Comparison of ENCODE assay signal across 23 cellular contexts in genomic region chr10:8454357-8454756, GRCh38.
"Had no signal": no experiment of that assay in that cellular context is flagged by ENCODE, and none has a peak within 500 bp of the region (broad histone marks: within the 10 kb centered on the region; RNA-seq: fewer than 3 reads in every experiment).

No MANE protein-coding gene starts in this region.

- H3K4me1 ChIP-seq: body of pancreas, left ventricle myocardium inferior, right lobe of liver had no signal

- H3K27ac Mint-ChIP-seq: activated CD4-positive, alpha-beta memory T cell treated with anti-CD3 and anti-CD28 coated beads for 36 hours; activated naive CD8-positive, alpha-beta T cell; activated T-cell treated with anti-CD3 and anti-CD28 coated beads, Interleukin-2, amount 50 U/mL, for 24 hours; type B pancreatic cell had no signal

- H3K27me3 ChIP-seq: body of pancreas, right lobe of liver had no signal

- H3K4me3 Mint-ChIP-seq: activated CD4-positive, alpha-beta memory T cell treated with anti-CD3 and anti-CD28 coated beads for 36 hours; activated CD4-positive, alpha-beta T cell treated with anti-CD3 and anti-CD28 coated beads, Interleukin-2, amount 10 ng/mL, durations not matched to agents 24 days and 14 days; activated naive CD8-positive, alpha-beta T cell; activated T-cell treated with anti-CD3 and anti-CD28 coated beads, Interleukin-2, amount 50 U/mL, for 24 hours; natural killer cell treated with Interleukin-12 subunit alpha and Interleukin-12 subunit beta and Interleukin-15 and Interleukin-18, amount 100 ng/mL, for 72 hours; type B pancreatic cell had no signal

- H3K9me3 Mint-ChIP-seq: natural killer cell treated with Interleukin-12 subunit alpha and Interleukin-12 subunit beta and Interleukin-15 and Interleukin-18, amount 100 ng/mL, for 72 hours; type B pancreatic cell had no signal

- H3K9me3 ChIP-seq: right lobe of liver, thoracic aorta had no signal

- ATAC-seq: body of pancreas; mucosa of descending colon; natural killer cell treated with Interleukin-12 subunit alpha and Interleukin-12 subunit beta and Interleukin-15 and Interleukin-18, amount 100 ng/mL, for 72 hours; right lobe of liver; stimulated activated naive CD8-positive, alpha-beta T cell treated with anti-CD3 and anti-CD28 coated beads, Interleukin-15, Interleukin-2, amounts not matched to agents 100 U/mL and 50 U/mL, for 24 hours had no signal

- DNase-seq: activated CD4-positive, alpha-beta memory T cell treated with anti-CD3 and anti-CD28 coated beads for 36 hours; activated CD4-positive, alpha-beta T cell treated with anti-CD3 and anti-CD28 coated beads, Interleukin-2, amount 10 ng/mL, durations not matched to agents 24 days and 14 days; activated CD4-positive, CD25-positive, alpha-beta regulatory T cell treated with anti-CD3 and anti-CD28 coated beads, Interleukin-2, amount 50 U/mL, for 72 hours; activated CD8-positive, alpha-beta memory T cell treated with anti-CD3 and anti-CD28 coated beads, Interleukin-2, amount 50 U/mL, for 48 hours; activated T-cell treated with anti-CD3 and anti-CD28 coated beads, Interleukin-2, amount 50 U/mL, for 24 hours; anterior cingulate cortex; body of pancreas; dorsolateral prefrontal cortex; effector memory CD4-positive, alpha-beta T cell; mucosa of descending colon; posterior cingulate gyrus; right lobe of liver; stimulated activated CD4-positive, alpha-beta T cell treated with anti-CD3 and anti-CD28 coated beads, Interleukin-12 subunit alpha, Interleukin-12 subunit beta, amount 100 ng/mL, for 4 hours; stimulated activated CD4-positive, alpha-beta T cell treated with anti-CD3 and anti-CD28 coated beads, Interleukin-4, amount 100 ng/mL, for 1 hour; stimulated activated naive CD8-positive, alpha-beta T cell treated with anti-CD3 and anti-CD28 coated beads, Interleukin-15, Interleukin-2, amounts not matched to agents 100 U/mL and 50 U/mL, for 24 hours; T-helper 2 cell had no signal

- H3K36me3 Mint-ChIP-seq: natural killer cell treated with Interleukin-12 subunit alpha and Interleukin-12 subunit beta and Interleukin-15 and Interleukin-18, amount 100 ng/mL, for 72 hours had no signal

- H3K27ac ChIP-seq: body of pancreas, coronary artery, dorsolateral prefrontal cortex, left ventricle myocardium inferior, right lobe of liver had no signal

- H3K4me3 ChIP-seq: body of pancreas, coronary artery, dorsolateral prefrontal cortex, left ventricle myocardium inferior, lung, mucosa of descending colon, right lobe of liver had no signal

- H3K36me3 ChIP-seq: left ventricle myocardium inferior, right lobe of liver, thoracic aorta had no signal

- H3K27me3 Mint-ChIP-seq: type B pancreatic cell had no signal
